Comparison of ENCODE assay signal across 8 cellular contexts in genomic region chr11:13384837-13385417, GRCh38.
DNase-seq lines count a peak whose midpoint lies in the region; ATAC-seq, FAIRE-seq and TF ChIP-seq lines count a peak whose summit lies in the region.

No MANE protein-coding gene starts in this region.

- H3K27ac Mint-ChIP-seq in T-cell: peak overlapping the region; percentile 0 to 17
- H3K27ac Mint-ChIP-seq in neural crest cell (ENCODE audit: unreplicated experiment): no peak overlapping the region

- H3K36me3 Mint-ChIP-seq in T-cell (peaks cover 48% of the 10 kb centered on the region), neural crest cell (ENCODE audit: low read depth) (peaks cover 12% of the 10 kb centered on the region)

- H3K4me2 ChIP-seq in endothelial cell of umbilical vein (ENCODE audit: insufficient read depth, low read length): no peak overlapping the region

- no peaks in the 10 kb centered on the region for H3K27me3 Mint-ChIP-seq in T-cell
- no peaks in the 10 kb centered on the region for H3K27me3 Mint-ChIP-seq in neural crest cell (ENCODE audit: low read depth)

- no TSS peak for BruUV-seq in endothelial cell of umbilical vein (replicated peaks; lab: Mats Ljungman, UMichigan)

- DNase-seq in AG09309 (ENCODE audit: low read depth) (peak; percentile 1), GM10248 (ENCODE audit: extremely low spot score) (peak; percentile 31), LNCaP clone FGC (ENCODE audit: low read depth) (peak; percentile 3), T-cell (peak in 17 of 34 experiments; percentile 3 to 25 (median 10)), endothelial cell of umbilical vein (ENCODE audit: low read depth, low spot score) (peak; percentile 65), neural crest cell (ENCODE audit: low read depth, low spot score) (peak; percentile 48), occipital lobe (lab: John Stamatoyannopoulos, UW) (no peak)

- peaks cover 6 to 13% of the 10 kb centered on the region in 2 experiments for H3K36me3 ChIP-seq in endothelial cell of umbilical vein (ENCODE audit: control insufficient read depth in 2 of 2, extremely low read depth in 1 of 2, insufficient read depth in 2 of 2, low read length in 2 of 2)

- no peaks in the 10 kb centered on the region for H3K4me1 ChIP-seq in endothelial cell of umbilical vein (ENCODE audit: control insufficient read depth, extremely low read depth, insufficient read depth, low read length)

- no peak for TF ChIP-seq POLR2A in endothelial cell of umbilical vein (IDR thresholded peaks at IDR 0.05; ENCODE audit: low read depth, low read length)

- peak in 1 of 4 experiments; percentile 16 for ATAC-seq in T-cell (replicated peaks in 1 of 4)
- no peak for ATAC-seq in HG03342 (IDR thresholded peaks at IDR 0.05; ENCODE audit: unreplicated experiment)

- H3K27ac ChIP-seq in endothelial cell of umbilical vein (ENCODE audit: insufficient read depth, low read depth, low read length): no peak overlapping the region

- H3K4me3 Mint-ChIP-seq in T-cell (no peak overlapping the region), neural crest cell (no peak overlapping the region)

- H3K9ac ChIP-seq in endothelial cell of umbilical vein (replicated peaks; ENCODE audit: extremely low read depth, insufficient read depth, low read length): no peak overlapping the region

- H3K79me2 ChIP-seq in endothelial cell of umbilical vein (ENCODE audit: control insufficient read depth, insufficient read depth, low read length): no peaks in the 10 kb centered on the region

- no peak overlapping the region for H2AFZ ChIP-seq in endothelial cell of umbilical vein (ENCODE audit: low read depth, low read length)

- peak; percentile 86 for FAIRE-seq in endothelial cell of umbilical vein (lab: Jason Lieb, UNC)

- intact Hi-C loops in endothelial cell of umbilical vein (cut with micrococcal nuclease): loop anchor here (1.0 kb wide), 4 partner anchors 31 to 202 kb away; partner anchors contain the start of gene BTBD10

- no peaks in the 10 kb centered on the region for H3K9me3 ChIP-seq in endothelial cell of umbilical vein (replicated peaks; ENCODE audit: control insufficient read depth, insufficient read depth, low read length)

- peaks cover 0 to 5% (median 2%) of the 10 kb centered on the region in 3 donors for H3K4me1 Mint-ChIP-seq in T-cell
- no peaks in the 10 kb centered on the region for H3K4me1 Mint-ChIP-seq in neural crest cell

- peak; percentile 68 for TF ChIP-seq CTCF in AG09309 (IDR thresholded peaks at IDR 0.05; ENCODE audit: control insufficient read depth, insufficient read depth, low read depth, low read length, missing control alignments)
- TF ChIP-seq CTCF in GM10248 (IDR thresholded peaks at IDR 0.05; ENCODE audit: control extremely low read depth, extremely low read depth, low read depth, missing control alignments): peak; percentile 66
- TF ChIP-seq CTCF in LNCaP clone FGC (IDR thresholded peaks at IDR 0.05; ENCODE audit: control insufficient read depth, extremely low read depth, insufficient read depth): peak; percentile 77
- peak; percentile 50 to 58 for TF ChIP-seq CTCF in endothelial cell of umbilical vein (IDR thresholded peaks at IDR 0.05; ENCODE audit: extremely low read depth in 1 of 2, insufficient read depth in 1 of 2, low read depth in 1 of 2, low read length in 2 of 2)
- peak; percentile 78 for TF ChIP-seq CTCF in neural crest cell (conservative IDR thresholded peaks at IDR 0.05)

- CTCF ChIA-PET in GM10248 (lab: Yijun Ruan, JAX): interaction anchor here (0.6 to 2.6 kb wide), 18 partner anchors 9 to 421 kb away, joined by 3 to 10 read pairs (median 4); no protein-coding TSS in a partner anchor
- CTCF ChIA-PET in T-cell (lab: Charles Lee): interaction anchor here in 1 of 2 donors (0.8 to 1.5 kb wide), 3 partner anchors 135 to 1800 kb away, joined by 3 to 4 read pairs (median 3); no protein-coding TSS in a partner anchor
- CTCF ChIA-PET in endothelial cell of umbilical vein (lab: Charles Lee): interaction anchor here (0.6 to 3.4 kb wide), 47 partner anchors 9 to 1096 kb away, joined by 3 to 144 read pairs (median 4); partner anchors contain the start of gene BTBD10

- H4K20me1 ChIP-seq in endothelial cell of umbilical vein (replicated peaks; ENCODE audit: control insufficient read depth, extremely low read depth, insufficient read depth, low read length): no peaks in the 10 kb centered on the region

- no peaks in the 10 kb centered on the region for H3K9me3 Mint-ChIP-seq in T-cell
- H3K9me3 Mint-ChIP-seq in neural crest cell: no peaks in the 10 kb centered on the region

- H3K4me3 ChIP-seq in AG09309 (ENCODE audit: control insufficient read depth, low read depth, low read length): no peak overlapping the region
- no peak overlapping the region for H3K4me3 ChIP-seq in LNCaP clone FGC (ENCODE audit: low read depth, low read length)
- H3K4me3 ChIP-seq in endothelial cell of umbilical vein (replicated peaks in 1 of 3; ENCODE audit: insufficient read depth in 1 of 3, low read depth in 1 of 3, low read length in 3 of 3): no peak overlapping the region

- POLR2A ChIA-PET in GM10248 (lab: Yijun Ruan, JAX): interaction anchor here (0.6 kb wide), 1 partner anchor 78 kb away, joined by 3 read pairs; the partner anchor contains the start of gene BTBD10
- POLR2A ChIA-PET in T-cell (lab: Charles Lee): no interaction called here
- POLR2A ChIA-PET in endothelial cell of umbilical vein (lab: Charles Lee): interaction anchor here (1.8 kb wide), 1 partner anchor 78 kb away, joined by 4 read pairs; the partner anchor contains the start of gene BTBD10

- H3K9me1 ChIP-seq in endothelial cell of umbilical vein (replicated peaks; ENCODE audit: control insufficient read depth, extremely low read depth, insufficient read depth, low read length): no peaks in the 10 kb centered on the region

- H3K27me3 ChIP-seq in endothelial cell of umbilical vein (ENCODE audit: control insufficient read depth in 2 of 2, insufficient read depth in 2 of 2, low read length in 2 of 2): no peaks in the 10 kb centered on the region

- dilution Hi-C loops in endothelial cell of umbilical vein (cut with MboI; ENCODE audit: extremely low pct_ligation_motif_present, low sequenced_read_pairs): no loop called here

TF ChIP-seq in endothelial cell of umbilical vein, 7 proteins besides CTCF, POLR2A, EP300 and RAD21:
- TF ChIP-seq EZH2 (IDR thresholded peaks at IDR 0.05; ENCODE audit: borderline replicate concordance, low read depth, low read length, severe bottlenecking) (no peak), FOS (IDR thresholded peaks at IDR 0.05; ENCODE audit: borderline replicate concordance, insufficient read depth, low read length) (no peak), GATA2 (IDR thresholded peaks at IDR 0.05; ENCODE audit: insufficient read depth, insufficient read length, low read depth, low read length) (no peak), MYC (IDR thresholded peaks at IDR 0.05; ENCODE audit: low read depth, low read length) (no peak), POLR2AphosphoS5 (IDR thresholded peaks at IDR 0.05; ENCODE audit: insufficient read depth, low read depth, low read length) (no peak), MAX (IDR thresholded peaks at IDR 0.05; ENCODE audit: insufficient read depth, insufficient read length) (no peak), JUN (IDR thresholded peaks at IDR 0.05; ENCODE audit: borderline replicate concordance, insufficient read depth, insufficient read length, low read depth) (no peak)

Comparison
In these comparisons a context has a peak if more than half of its experiments do, and no peak if none do; other contexts are left out.
1. POLR2A ChIA-PET loops: an anchor here in GM10248 (0.6 kb wide) and endothelial cell of umbilical vein (1.8 kb wide); none called in T-cell.